In the genomic region with DNA sequence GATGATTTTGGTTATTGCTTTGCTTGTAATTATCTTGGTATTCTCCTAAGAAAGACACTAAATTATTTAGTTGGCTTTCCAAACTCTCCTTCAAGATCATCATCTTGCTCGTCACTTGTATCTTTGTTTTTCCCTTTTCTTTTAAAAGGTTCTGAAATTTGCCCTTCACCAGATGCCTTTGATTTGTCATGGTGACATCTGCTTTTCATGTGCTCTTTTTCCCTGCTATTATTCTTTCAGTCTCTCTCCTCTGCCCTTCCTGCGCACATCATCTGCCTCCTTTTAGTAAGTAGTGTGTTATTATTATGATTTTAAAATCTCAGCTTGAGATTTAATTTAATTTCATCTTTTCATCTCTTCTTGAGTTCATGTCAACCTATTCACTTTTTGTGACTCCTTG, we compare ENCODE assay signal across 22 cellular contexts.
DNase-seq lines count a peak whose midpoint lies in the region; ATAC-seq and TF ChIP-seq lines count a peak whose summit lies in the region.
"Had no signal": no experiment of that assay in that cellular context is flagged by ENCODE, and none has a peak within 500 bp of the region (broad histone marks: within the 10 kb centered on the region; RNA-seq: fewer than 3 reads in every experiment).

No MANE protein-coding gene starts in this region.

- peak overlapping the region; percentile 19 for H3K27ac ChIP-seq in neural cell (ENCODE audit: low read length)
- H3K27ac ChIP-seq in CD8-positive, alpha-beta memory T cell (ENCODE audit: low read depth, low read length): no peak overlapping the region
- H3K27ac ChIP-seq: BLaER1, GM23248 had no signal

- H3K4me1 Mint-ChIP-seq in CD8-positive, alpha-beta memory T cell: no peaks in the 10 kb centered on the region
- H3K4me1 Mint-ChIP-seq: CD4-positive, CD25-positive, alpha-beta regulatory T cell had no signal

- TF ChIP-seq RAD21 in neural cell (conservative IDR thresholded peaks at IDR 0.05): no peak

- no peaks in the 10 kb centered on the region for H3K4me1 ChIP-seq in CD8-positive, alpha-beta memory T cell (ENCODE audit: insufficient read depth, low read length)
- H3K4me1 ChIP-seq: BLaER1 had no signal

- peak; percentile 59 for TF ChIP-seq EP300 in neural cell (conservative IDR thresholded peaks at IDR 0.05; ENCODE audit: poor library complexity, severe bottlenecking)

- CTCF ChIA-PET in CD8-positive, alpha-beta memory T cell (lab: Charles Lee): interaction anchor here (1.3 kb wide), 1 partner anchor 14 kb away, joined by 3 read pairs; no protein-coding TSS in a partner anchor

- H3K36me3 Mint-ChIP-seq in CD8-positive, alpha-beta memory T cell: peaks cover 0 to 20% (median 0%) of the 10 kb centered on the region in 3 donors
- H3K36me3 Mint-ChIP-seq: CD4-positive, CD25-positive, alpha-beta regulatory T cell had no signal

- H3K4me2 ChIP-seq in neural cell (ENCODE audit: low read length): no peak overlapping the region
- H3K4me2 ChIP-seq: BLaER1 had no signal

- H4K20me1 ChIP-seq in neural cell (ENCODE audit: insufficient read depth): no peaks in the 10 kb centered on the region
- H4K20me1 ChIP-seq: BLaER1 had no signal

- no peaks in the 10 kb centered on the region for H3K27me3 Mint-ChIP-seq in CD8-positive, alpha-beta memory T cell
- H3K27me3 Mint-ChIP-seq: CD4-positive, CD25-positive, alpha-beta regulatory T cell had no signal

- H3K27me3 ChIP-seq in neural cell (ENCODE audit: insufficient read depth, low read depth, low read length): no peaks in the 10 kb centered on the region
- no peaks in the 10 kb centered on the region for H3K27me3 ChIP-seq in CD8-positive, alpha-beta memory T cell (ENCODE audit: insufficient read depth, low read length, poor library complexity, severe bottlenecking)
- H3K27me3 ChIP-seq: BLaER1 had no signal

- no peak overlapping the region for H3K9ac ChIP-seq in neural cell (ENCODE audit: low read length)
- H3K9ac ChIP-seq: BLaER1, GM23248 had no signal

- H3K9me3 Mint-ChIP-seq in CD8-positive, alpha-beta memory T cell: no peaks in the 10 kb centered on the region

- no peak overlapping the region for H2AFZ ChIP-seq in neural cell (ENCODE audit: low read depth, low read length)
- H2AFZ ChIP-seq: GM23248 had no signal

- no peak overlapping the region for H3K27ac Mint-ChIP-seq in CD8-positive, alpha-beta memory T cell

- no peak overlapping the region for H3K4me3 Mint-ChIP-seq in CD8-positive, alpha-beta memory T cell
- H3K4me3 Mint-ChIP-seq: CD4-positive, CD25-positive, alpha-beta regulatory T cell had no signal

- H3F3A ChIP-seq in neural cell (ENCODE audit: insufficient read depth, low read length, poor library complexity, severe bottlenecking): no peaks in the 10 kb centered on the region

- H3K36me3 ChIP-seq in neural cell (ENCODE audit: insufficient read depth, low read length): no peaks in the 10 kb centered on the region
- H3K36me3 ChIP-seq in CD8-positive, alpha-beta memory T cell (ENCODE audit: insufficient read depth, low read length): no peaks in the 10 kb centered on the region
- H3K36me3 ChIP-seq: BLaER1 had no signal

- DNase-seq in NCI-H2227 (lab: John Stamatoyannopoulos, UW; ENCODE audit: unreplicated experiment) (peak; percentile 59), fibroblast of mammary gland (ENCODE audit: low read depth) (peak; percentile 32), NOMO-1 treated with dmso at 0.1 percent for 144 hours (lab: John Stamatoyannopoulos, UW; ENCODE audit: unreplicated experiment) (no peak), NCI-H2196 (lab: John Stamatoyannopoulos, UW; ENCODE audit: unreplicated experiment) (no peak)
- no peak for DNase-seq in CD8-positive, alpha-beta memory T cell
- DNase-seq: CD4-positive, CD25-positive, alpha-beta regulatory T cell; GM23248; H7; MV-4-11; NCI-H1105; NCI-H146; NCI-H1930; NCI-H2107; NCI-H526 treated with DMSO at 0.1 percent for 48 hours; SHP77 treated with DMSO at 0.1 percent for 48 hours; SW 1271 had no signal

- no peaks in the 10 kb centered on the region for H3K79me2 ChIP-seq in neural cell (replicated peaks; ENCODE audit: insufficient read depth, low read length)

- no peak overlapping the region for H3K4me3 ChIP-seq in fibroblast of mammary gland (ENCODE audit: control insufficient read depth, low read depth, low read length)
- no peak overlapping the region for H3K4me3 ChIP-seq in neural cell (ENCODE audit: low read length)
- no peak overlapping the region for H3K4me3 ChIP-seq in CD8-positive, alpha-beta memory T cell (ENCODE audit: low read length)
- H3K4me3 ChIP-seq: BLaER1, GM23248, K562 had no signal

- no peak for ATAC-seq in GM18907 (IDR thresholded peaks at IDR 0.05; ENCODE audit: unreplicated experiment)
- ATAC-seq: HepG2, K562, Panc1 had no signal

- H3K9me3 ChIP-seq in neural cell (ENCODE audit: low read length): no peaks in the 10 kb centered on the region
- no peaks in the 10 kb centered on the region for H3K9me3 ChIP-seq in CD8-positive, alpha-beta memory T cell (ENCODE audit: low read length)

- H3K9me2 ChIP-seq in neural cell (ENCODE audit: insufficient read depth, low read length): no peaks in the 10 kb centered on the region

- POLR2A ChIA-PET in CD8-positive, alpha-beta memory T cell (lab: Charles Lee): no interaction called here

- TF ChIP-seq CTCF in fibroblast of mammary gland (conservative IDR thresholded peaks at IDR 0.05; ENCODE audit: control insufficient read depth, insufficient read depth, low read depth, low read length) (no peak), neural cell (IDR thresholded peaks at IDR 0.05; ENCODE audit: poor library complexity, severe bottlenecking) (no peak)

TF ChIP-seq in neural cell, 6 proteins besides CTCF, POLR2A, EP300 and RAD21:
- no peak for TF ChIP-seq SMC3 (conservative IDR thresholded peaks at IDR 0.05; ENCODE audit: poor library complexity)
- peak; percentile 32 for TF ChIP-seq POLR2AphosphoS5 (IDR thresholded peaks at IDR 0.05)
TF ChIP-seq in neural cell: peak in this region for 1.

Comparison
In these comparisons a context has a peak if more than half of its experiments do, and no peak if none do; other contexts are left out.
1. DNase-seq: peak in NCI-H2227 (single experiment) and fibroblast of mammary gland (single experiment); none in CD8-positive, alpha-beta memory T cell (0 of 5), NOMO-1 treated with dmso at 0.1 percent for 144 hours (single experiment) and NCI-H2196 (single experiment).